ENCODE assay signal across 23 cellular contexts in the genomic region with DNA sequence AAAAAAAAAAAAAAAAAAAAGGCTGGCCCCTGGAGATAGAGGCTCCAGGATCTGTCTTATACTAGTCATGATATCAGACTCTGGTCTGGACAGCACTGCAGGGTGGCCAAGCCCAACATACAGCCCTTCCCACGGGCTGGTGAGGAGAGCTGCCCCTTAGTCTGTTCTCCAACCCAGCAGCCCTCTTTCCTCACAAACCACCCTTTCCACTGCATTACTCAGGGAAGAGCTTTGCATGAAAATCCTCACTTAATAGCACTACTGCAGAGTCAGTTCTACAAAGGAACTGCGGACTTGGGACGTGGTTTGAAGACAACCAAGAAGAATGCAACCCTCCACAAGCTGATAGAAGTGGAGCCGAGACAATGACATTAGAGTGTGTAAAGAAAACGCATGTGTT. TPM values are rescaled to one million over a fixed set of nuclear protein-coding genes. Genes with fewer than 3 reads are reported as not detected.
A peak's percentile ranks its signal among the peaks of the same experiment; 100 is the strongest.
DNase-seq lines count a peak whose midpoint lies in the region; ATAC-seq and TF ChIP-seq lines count a peak whose summit lies in the region.
"Had no signal": no experiment of that assay in that cellular context is flagged by ENCODE, and none has a peak within 500 bp of the region (broad histone marks: within the 10 kb centered on the region; RNA-seq: fewer than 3 reads in every experiment).

No MANE protein-coding gene starts in this region.

- no peak overlapping the region for H4K8ac ChIP-seq in mesendoderm (ENCODE audit: low read depth, low read length)

- peaks cover 0 to 5% (median 0%) of the 10 kb centered on the region in 5 donors for H3K36me3 Mint-ChIP-seq in naive thymus-derived CD4-positive, alpha-beta T cell
- H3K36me3 Mint-ChIP-seq: activated naive CD4-positive, alpha-beta T cell treated with anti-CD3 and anti-CD28 coated beads, Interleukin-2, amount 50 U/mL, for 72 hours had no signal

- peak overlapping the region in 1 of 2 donors; percentile 30 for H3K27ac ChIP-seq in right atrium auricular region
- no peak overlapping the region for H3K27ac ChIP-seq in mammary epithelial cell (ENCODE audit: insufficient read depth, low read depth, low read length)
- H3K27ac ChIP-seq in mesendoderm (ENCODE audit: low read depth, low read length) = no peak overlapping the region
- H3K27ac ChIP-seq in aorta (ENCODE audit: low read depth in 1 of 2, low read length in 2 of 2) = no peak overlapping the region
- H3K27ac ChIP-seq in substantia nigra (ENCODE audit: low read depth, low read length, poor library complexity, severe bottlenecking) = no peak overlapping the region
- H3K27ac ChIP-seq in naive thymus-derived CD4-positive, alpha-beta T cell (ENCODE audit: low read depth, low read length) = no peak overlapping the region
- H3K27ac ChIP-seq: brain microvascular endothelial cell, pancreas had no signal

- no peak overlapping the region for H3K4me3 Mint-ChIP-seq in naive thymus-derived CD4-positive, alpha-beta T cell
- H3K4me3 Mint-ChIP-seq: activated CD8-positive, alpha-beta T cell treated with anti-CD3 and anti-CD28 coated beads, Interleukin-2, amount 10 ng/mL, durations not matched to agents 7 days and 5 days; activated T-cell treated with anti-CD3 and anti-CD28 coated beads, Interleukin-2, amount 50 U/mL, for 4 hours had no signal

- peaks cover 25% of the 10 kb centered on the region for H4K20me1 ChIP-seq in mammary epithelial cell (ENCODE audit: insufficient read depth, low read length)

- H3K79me2 ChIP-seq in mammary epithelial cell (ENCODE audit: insufficient read depth, low read length) (peaks cover 99% of the 10 kb centered on the region), mesendoderm (ENCODE audit: control insufficient read depth, insufficient read depth, low read length) (peaks cover 75% of the 10 kb centered on the region)

- H3K27me3 ChIP-seq in right atrium auricular region (no peaks in the 10 kb centered on the region), mammary epithelial cell (ENCODE audit: insufficient read depth, low read length) (no peaks in the 10 kb centered on the region), mesendoderm (ENCODE audit: insufficient read depth, low read length, poor library complexity) (no peaks in the 10 kb centered on the region), aorta (ENCODE audit: control insufficient read depth in 1 of 2, insufficient read depth in 2 of 2, low read length in 1 of 2) (no peaks in the 10 kb centered on the region)
- H3K27me3 ChIP-seq in naive thymus-derived CD4-positive, alpha-beta T cell (ENCODE audit: control insufficient read depth in 2 of 2, insufficient read depth in 2 of 2, low read length in 2 of 2) = no peaks in the 10 kb centered on the region
- H3K27me3 ChIP-seq: brain microvascular endothelial cell, pancreas had no signal

- CTCF ChIA-PET in mammary epithelial cell (lab: Charles Lee; ENCODE audit: low non-redundant PET) = no interaction called here
- CTCF ChIA-PET in naive thymus-derived CD4-positive, alpha-beta T cell (lab: Charles Lee) = no interaction called here

- no peak overlapping the region for H3K23ac ChIP-seq in mesendoderm (ENCODE audit: low read length)

- no TSS peak for BruUV-seq in mammary epithelial cell (replicated peaks; lab: Mats Ljungman, UMichigan)

- H3K4me3 ChIP-seq in right atrium auricular region (no peak overlapping the region), mammary epithelial cell (replicated peaks in 1 of 3; ENCODE audit: insufficient read depth in 1 of 3, low read depth in 2 of 3, low read length in 3 of 3) (no peak overlapping the region), mesendoderm (ENCODE audit: low read length) (no peak overlapping the region), aorta (ENCODE audit: low read length in 2 of 2) (no peak overlapping the region)
- H3K4me3 ChIP-seq in naive thymus-derived CD4-positive, alpha-beta T cell (ENCODE audit: low read length) = no peak overlapping the region
- H3K4me3 ChIP-seq: pancreas had no signal

- dilution Hi-C loops in mammary epithelial cell (cut with HindIII; ENCODE audit: low sequenced_read_pairs) = no loop called here

- WGBS in mammary epithelial cell (ENCODE audit: low coverage, missing lambda C conversion rate) = 94% methylated on average over 5 of the region's 5 CpGs
- no CpG with 5 or more reads among the region's 5 CpGs for WGBS in mesendoderm (ENCODE audit: extremely low coverage, insufficient coverage, low lambda C conversion rate)
- WGBS in aorta, 2 donors = 50 to 56% methylated on average over 5 of the region's 5 CpGs

- H2AFZ ChIP-seq in mammary epithelial cell (ENCODE audit: low read depth, low read length) = no peak overlapping the region

- no peak overlapping the region for H3K18ac ChIP-seq in mesendoderm (ENCODE audit: low read length)

- H3K27ac Mint-ChIP-seq in naive thymus-derived CD4-positive, alpha-beta T cell = no peak overlapping the region
- H3K27ac Mint-ChIP-seq: activated CD8-positive, alpha-beta T cell treated with anti-CD3 and anti-CD28 coated beads, Interleukin-2, amount 10 ng/mL, durations not matched to agents 7 days and 5 days; activated naive CD4-positive, alpha-beta T cell treated with anti-CD3 and anti-CD28 coated beads, Interleukin-2, amount 50 U/mL, for 72 hours had no signal

- peaks cover 34% of the 10 kb centered on the region for H3K79me1 ChIP-seq in mesendoderm (ENCODE audit: low read length)

- H3K9me3 ChIP-seq in right atrium auricular region (no peaks in the 10 kb centered on the region), mammary epithelial cell (replicated peaks; ENCODE audit: insufficient read depth, low read length) (no peaks in the 10 kb centered on the region), aorta (ENCODE audit: control insufficient read depth, low read length) (no peaks in the 10 kb centered on the region)
- no peaks in the 10 kb centered on the region for H3K9me3 ChIP-seq in naive thymus-derived CD4-positive, alpha-beta T cell (ENCODE audit: control insufficient read depth in 2 of 3, low read length in 3 of 3)
- H3K9me3 ChIP-seq: pancreas had no signal

- no peak overlapping the region for H2AK5ac ChIP-seq in mesendoderm (ENCODE audit: low read length)

- peaks cover 0 to 6% (median 5%) of the 10 kb centered on the region in 7 donors for H3K4me1 Mint-ChIP-seq in naive thymus-derived CD4-positive, alpha-beta T cell

- H3K4me2 ChIP-seq in mammary epithelial cell (ENCODE audit: insufficient read depth, low read depth, low read length) (peak overlapping the region; percentile 6), mesendoderm (ENCODE audit: low read length) (no peak overlapping the region)

- H3K27me3 Mint-ChIP-seq in naive thymus-derived CD4-positive, alpha-beta T cell = peaks cover 22 to 47% (median 26%) of the 10 kb centered on the region in 5 donors

- POLR2A ChIA-PET in naive thymus-derived CD4-positive, alpha-beta T cell (lab: Charles Lee) = no interaction called here

- no peak overlapping the region for H2BK5ac ChIP-seq in mesendoderm (ENCODE audit: low read length)

- no peaks in the 10 kb centered on the region for H3K36me3 ChIP-seq in right atrium auricular region
- peaks cover 50% of the 10 kb centered on the region for H3K36me3 ChIP-seq in mammary epithelial cell (ENCODE audit: insufficient read depth, low read length)
- H3K36me3 ChIP-seq in mesendoderm (ENCODE audit: control insufficient read depth, insufficient read depth, low read length) = peaks cover 4% of the 10 kb centered on the region
- no peaks in the 10 kb centered on the region for H3K36me3 ChIP-seq in aorta (ENCODE audit: control insufficient read depth in 1 of 2, insufficient read depth in 2 of 2, low read length in 1 of 2)
- H3K36me3 ChIP-seq in naive thymus-derived CD4-positive, alpha-beta T cell (ENCODE audit: control insufficient read depth in 2 of 3, insufficient read depth in 3 of 3, low read length in 3 of 3) = no peaks in the 10 kb centered on the region
- H3K36me3 ChIP-seq: pancreas had no signal

- TF ChIP-seq CTCF in right atrium auricular region (IDR thresholded peaks at IDR 0.05) (no peak), mammary epithelial cell (conservative IDR thresholded peaks at IDR 0.05 in 1 of 2, IDR thresholded peaks at IDR 0.05 in 1 of 2; ENCODE audit: extremely low read depth in 1 of 2, insufficient read depth in 1 of 2, low read depth in 1 of 2, low read length in 2 of 2) (no peak)

- no peak overlapping the region for H2BK120ac ChIP-seq in mesendoderm (ENCODE audit: low read depth, low read length)

- no peak overlapping the region for H3K56ac ChIP-seq in mesendoderm (ENCODE audit: low read length)

- H3K4me1 ChIP-seq in right atrium auricular region (peaks cover 0 to 82% of the 10 kb centered on the region in 2 donors), mammary epithelial cell (ENCODE audit: insufficient read depth, low read length) (peaks cover 66% of the 10 kb centered on the region), mesendoderm (ENCODE audit: control insufficient read depth, low read depth, low read length) (peaks cover 20% of the 10 kb centered on the region), aorta (ENCODE audit: control insufficient read depth in 1 of 2, insufficient read depth in 2 of 2, low read length in 2 of 2) (peaks cover 0 to 3% of the 10 kb centered on the region in 2 donors)
- no peaks in the 10 kb centered on the region for H3K4me1 ChIP-seq in naive thymus-derived CD4-positive, alpha-beta T cell (ENCODE audit: control insufficient read depth in 2 of 2, insufficient read depth in 2 of 2, low read length in 2 of 2)

- peak; percentile 15 for ATAC-seq in aorta (ENCODE audit: low FRiP score)
- no peak for ATAC-seq in naive thymus-derived CD4-positive, alpha-beta T cell
- ATAC-seq in GM18867 (IDR thresholded peaks at IDR 0.05; ENCODE audit: unreplicated experiment) = no peak
- ATAC-seq: activated CD8-positive, alpha-beta T cell treated with anti-CD3 and anti-CD28 coated beads, Interleukin-2, amount 10 ng/mL, durations not matched to agents 7 days and 5 days; activated naive CD4-positive, alpha-beta T cell treated with anti-CD3 and anti-CD28 coated beads, Interleukin-2, amount 50 U/mL, for 72 hours; activated T-cell treated with anti-CD3 and anti-CD28 coated beads, Interleukin-2, amount 50 U/mL, for 4 hours; HepG2; pancreas had no signal

- H4K5ac ChIP-seq in mesendoderm (ENCODE audit: low read length) = no peak overlapping the region

- peak; percentile 22 for DNase-seq in cardiac septum (ENCODE audit: low spot score)
- no peak for DNase-seq in right atrium auricular region (ENCODE audit: low spot score)
- DNase-seq in mammary epithelial cell = no peak
- DNase-seq in mesendoderm = no peak
- no peak for DNase-seq in aorta
- no peak for DNase-seq in substantia nigra (lab: John Stamatoyannopoulos, UW)
- DNase-seq in naive thymus-derived CD4-positive, alpha-beta T cell = no peak
- DNase-seq: 8988T; activated CD8-positive, alpha-beta T cell treated with anti-CD3 and anti-CD28 coated beads, Interleukin-2, amount 10 ng/mL, durations not matched to agents 7 days and 5 days; activated T-cell treated with anti-CD3 and anti-CD28 coated beads, Interleukin-2, amount 50 U/mL, for 4 hours; brain microvascular endothelial cell; C1 segment of cervical spinal cord; dermis blood vessel endothelial cell; MM.1S; NCI-H446; NK-92 treated with Interleukin-12 subunit alpha and Interleukin-12 subunit beta, amount 100 ng/mL, for 24 hours; pancreas; SIG-M5; stimulated activated CD4-positive, alpha-beta T cell treated with anti-CD3 and anti-CD28 coated beads, Interleukin-2, amount 100 ng/mL, for 48 hours; T-helper 2 cell had no signal

- intact Hi-C loops in cardiac septum (cut with DNase I) = loop anchor here (2.0 kb wide), 1 partner anchor 171 kb away; no protein-coding TSS in a partner anchor
- intact Hi-C loops in mammary epithelial cell (cut with micrococcal nuclease) = no loop called here
- intact Hi-C loops in aorta (cut with DNase I) = loop anchor here in 1 of 2 donors (5.0 kb wide), 1 partner anchor 39 kb away; no protein-coding TSS in a partner anchor
- intact Hi-C loops in naive thymus-derived CD4-positive, alpha-beta T cell (cut with micrococcal nuclease) = no loop called here

- H2BK15ac ChIP-seq in mesendoderm (replicated peaks; ENCODE audit: low read depth) = no peak overlapping the region

- in situ Hi-C loops in mammary epithelial cell (cut with MboI; ENCODE audit: low sequenced_read_pairs in 2 of 2) = no loop called here

- H3K9ac ChIP-seq in mammary epithelial cell (ENCODE audit: insufficient read depth, low read length) = no peak overlapping the region
- peak overlapping the region; percentile 1 for H3K9ac ChIP-seq in mesendoderm (ENCODE audit: low read length)

- H3K9me3 Mint-ChIP-seq in naive thymus-derived CD4-positive, alpha-beta T cell = no peaks in the 10 kb centered on the region
- H3K9me3 Mint-ChIP-seq: activated naive CD4-positive, alpha-beta T cell treated with anti-CD3 and anti-CD28 coated beads, Interleukin-2, amount 50 U/mL, for 72 hours; activated T-cell treated with anti-CD3 and anti-CD28 coated beads, Interleukin-2, amount 50 U/mL, for 4 hours had no signal

- H3K4ac ChIP-seq in mesendoderm (ENCODE audit: low read depth, low read length) = no peak overlapping the region

RNA-seq across cellular contexts. Expression of gene BCAR3, which starts 5.7 kb away (rescaled TPM):
- total RNA-seq in cardiac septum (6.9 TPM), right atrium auricular region (10 to 100 TPM; 12.7 to 19.3 TPM), mammary epithelial cell (100 to 1,000 TPM in 1 of 2 donors, 10 to 100 TPM in 1; 93.0 to 171 TPM), aorta (10 to 100 TPM; 18.4 to 24.1 TPM)
- polyA plus RNA-seq in mammary epithelial cell (123 TPM), aorta (10 to 100 TPM in 1 of 2 donors, 1 to 10 TPM in 1; 8.4 to 13.7 TPM)
- 185 TPM for polyA minus RNA-seq in mammary epithelial cell
- 23.5 TPM for polyA plus RNA-seq in mesendoderm (2013, experiment 1 of 2)
- polyA plus RNA-seq in mesendoderm (2013, experiment 2 of 2) = 23.0 TPM
- total RNA-seq in naive thymus-derived CD4-positive, alpha-beta T cell = 1 to 10 TPM in 1 of 5 experiments, under 1 TPM in 4; 0.75 to 1.7 (median 0.85) TPM
- under 1 TPM; 0.22 to 0.31 TPM for polyA plus RNA-seq in naive thymus-derived CD4-positive, alpha-beta T cell
